Comparison of ENCODE assay signal across 28 cellular contexts in the genomic region with DNA sequence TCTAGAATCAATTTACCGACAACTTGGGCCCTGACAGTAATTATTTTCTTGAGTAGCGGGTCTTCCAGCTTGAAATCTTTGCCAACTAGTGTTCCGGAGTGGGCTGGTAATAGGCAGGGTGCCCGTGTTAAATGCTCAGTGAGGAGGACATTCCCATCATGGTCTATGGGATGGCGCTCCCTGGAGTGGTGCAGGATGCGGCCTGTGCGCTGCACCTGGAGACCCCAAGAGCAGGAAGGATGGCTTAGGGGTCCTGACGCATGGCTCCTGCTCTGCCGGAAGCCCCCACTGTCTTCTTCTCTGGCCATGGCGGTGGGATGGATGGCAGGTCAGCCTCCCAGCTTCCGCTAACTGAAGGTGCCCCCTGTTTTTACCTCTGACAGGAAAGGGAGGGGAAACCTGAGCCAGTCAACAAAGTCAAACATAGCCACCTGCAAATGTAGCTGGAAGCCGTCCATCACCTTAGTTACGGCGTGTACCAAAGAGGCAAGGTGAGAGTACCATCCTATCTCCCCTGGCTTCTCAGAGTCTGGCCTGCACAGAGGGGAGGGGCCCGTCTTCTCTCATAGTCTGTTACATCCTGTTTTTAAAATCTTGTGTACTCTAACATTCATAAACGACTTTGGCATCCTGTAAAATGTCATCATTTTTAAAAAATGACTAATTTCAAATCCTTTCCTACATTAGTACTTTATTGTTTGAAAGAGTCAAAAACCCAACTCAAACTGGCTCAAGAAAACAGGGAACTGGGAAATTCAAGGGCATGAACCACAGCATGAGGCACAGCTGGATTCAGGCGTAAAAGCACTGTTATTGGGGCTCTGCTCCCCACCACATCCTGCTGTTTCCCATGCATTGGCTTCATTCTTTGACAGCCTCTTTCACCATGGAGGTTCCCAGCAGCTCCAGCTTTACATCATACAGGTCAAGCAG. TPM values are rescaled to one million over a fixed set of nuclear protein-coding genes. Genes with fewer than 3 reads are reported as not detected.
DNase-seq lines count a peak whose midpoint lies in the region; ATAC-seq and TF ChIP-seq lines count a peak whose summit lies in the region.
"Had no signal": no experiment of that assay in that cellular context is flagged by ENCODE, and none has a peak within 500 bp of the region (broad histone marks: within the 10 kb centered on the region; RNA-seq: fewer than 3 reads in every experiment).

No MANE protein-coding gene starts in this region.

- no peak overlapping the region for H3K9ac ChIP-seq in mesenchymal stem cell (ENCODE audit: low read length)
- H3K9ac ChIP-seq: SK-N-SH had no signal

- no peak overlapping the region for H4K8ac ChIP-seq in mesenchymal stem cell (ENCODE audit: low read length)

- peak overlapping the region in 4 of 5 experiments; percentile 64 to 90 (median 80) for H3K27ac Mint-ChIP-seq in brain
- H3K27ac Mint-ChIP-seq in T-helper 2 cell treated with Interferon-gamma antibody and Interleukin-4, amounts not matched to agents 5 μg/mL and 100 μg/mL, for 36 hours: no peak overlapping the region
- H3K27ac Mint-ChIP-seq: activated CD4-positive, alpha-beta T cell treated with anti-CD3 and anti-CD28 coated beads, Interleukin-2, amount 10 ng/mL, durations not matched to agents 24 days and 14 days; activated naive CD8-positive, alpha-beta T cell treated with anti-CD3 and anti-CD28 coated beads, Interleukin-2, amount 10 ng/mL, durations not matched to agents 7 days and 5 days; activated T-helper 2 cell treated with anti-CD3 and anti-CD28 coated beads, Interferon-gamma antibody, Interleukin-2, Interleukin-4, amounts not matched to agents 10 μg/mL and 5 μg/mL and 100 μg/mL, durations not matched to agents 14 hours and 24 hours and 36 hours; natural killer cell treated with Interleukin-12 subunit alpha and Interleukin-12 subunit beta and Interleukin-15 and Interleukin-18, amount 100 ng/mL, for 72 hours; stimulated activated memory B cell treated with anti-CD40 and anti-IgM and Interleukin-4, amounts not matched to agents 10 μg/mL and 1 μg/mL and 100 μg/mL, for 72 hours had no signal

- no peak overlapping the region for H2BK15ac ChIP-seq in mesenchymal stem cell (ENCODE audit: low read depth, poor library complexity, severe bottlenecking)

- H3K27ac ChIP-seq in left ventricle myocardium inferior (replicated peaks) (no peak overlapping the region), mesenchymal stem cell (ENCODE audit: low read length, poor library complexity, severe bottlenecking) (peak overlapping the region; percentile 80), upper lobe of right lung (no peak overlapping the region)
- H3K27ac ChIP-seq: testis, VCaP had no signal

- no peak overlapping the region for H2AFZ ChIP-seq in mesenchymal stem cell (ENCODE audit: low read depth, low read length)

- H3K9me3 Mint-ChIP-seq in brain: peaks cover 0 to 7% (median 5%) of the 10 kb centered on the region in 5 experiments
- no peaks in the 10 kb centered on the region for H3K9me3 Mint-ChIP-seq in T-helper 2 cell treated with Interferon-gamma antibody and Interleukin-4, amounts not matched to agents 5 μg/mL and 100 μg/mL, for 36 hours
- H3K9me3 Mint-ChIP-seq: activated CD4-positive, alpha-beta T cell treated with anti-CD3 and anti-CD28 coated beads, Interleukin-2, amount 10 ng/mL, durations not matched to agents 24 days and 14 days; activated naive CD8-positive, alpha-beta T cell treated with anti-CD3 and anti-CD28 coated beads, Interleukin-2, amount 10 ng/mL, durations not matched to agents 7 days and 5 days; activated T-helper 2 cell treated with anti-CD3 and anti-CD28 coated beads, Interferon-gamma antibody, Interleukin-2, Interleukin-4, amounts not matched to agents 10 μg/mL and 5 μg/mL and 100 μg/mL, durations not matched to agents 14 hours and 24 hours and 36 hours; natural killer cell treated with Interleukin-12 subunit alpha and Interleukin-12 subunit beta and Interleukin-15 and Interleukin-18, amount 100 ng/mL, for 72 hours; stimulated activated memory B cell treated with anti-CD40 and anti-IgM and Interleukin-4, amounts not matched to agents 10 μg/mL and 1 μg/mL and 100 μg/mL, for 72 hours had no signal

- H3K36me3 Mint-ChIP-seq in brain: no peaks in the 10 kb centered on the region
- H3K36me3 Mint-ChIP-seq in T-helper 2 cell treated with Interferon-gamma antibody and Interleukin-4, amounts not matched to agents 5 μg/mL and 100 μg/mL, for 36 hours (ENCODE audit: low read depth): no peaks in the 10 kb centered on the region
- H3K36me3 Mint-ChIP-seq: activated naive CD8-positive, alpha-beta T cell treated with anti-CD3 and anti-CD28 coated beads, Interleukin-2, amount 10 ng/mL, durations not matched to agents 7 days and 5 days; natural killer cell treated with Interleukin-12 subunit alpha and Interleukin-12 subunit beta and Interleukin-15 and Interleukin-18, amount 100 ng/mL, for 72 hours; stimulated activated memory B cell treated with anti-CD40 and anti-IgM and Interleukin-4, amounts not matched to agents 10 μg/mL and 1 μg/mL and 100 μg/mL, for 72 hours had no signal

- no peak overlapping the region for H3K14ac ChIP-seq in mesenchymal stem cell (ENCODE audit: low read length in 2 of 2)

- H3K27me3 ChIP-seq in left ventricle myocardium inferior (ENCODE audit: low read depth): peaks cover 74% of the 10 kb centered on the region
- peaks cover 0 to 75% of the 10 kb centered on the region in 2 experiments for H3K27me3 ChIP-seq in mesenchymal stem cell (ENCODE audit: control insufficient read depth in 1 of 2, insufficient read depth in 1 of 2, low read length in 2 of 2)
- H3K27me3 ChIP-seq in upper lobe of right lung: peaks cover 30% of the 10 kb centered on the region
- H3K27me3 ChIP-seq: testis had no signal

- no peak for TF ChIP-seq CTCF in left ventricle myocardium inferior (IDR thresholded peaks at IDR 0.05; ENCODE audit: borderline replicate concordance)
- no peak for TF ChIP-seq CTCF in brain (conservative IDR thresholded peaks at IDR 0.05)
- no peak for TF ChIP-seq CTCF in upper lobe of right lung (IDR thresholded peaks at IDR 0.05)

- no peak overlapping the region for H2BK12ac ChIP-seq in mesenchymal stem cell (ENCODE audit: low read length in 2 of 2)

- no peak overlapping the region for H3K23ac ChIP-seq in mesenchymal stem cell (ENCODE audit: low read length in 2 of 2)

- no peak overlapping the region for H2BK120ac ChIP-seq in mesenchymal stem cell (ENCODE audit: low read depth, low read length)

- H3K4ac ChIP-seq in mesenchymal stem cell (ENCODE audit: low read depth in 1 of 2, low read length in 2 of 2): no peak overlapping the region

- H3K4me1 ChIP-seq in left ventricle myocardium inferior (peaks cover 14% of the 10 kb centered on the region), mesenchymal stem cell (ENCODE audit: control insufficient read depth, insufficient read depth, low read depth, low read length) (peaks cover 45% of the 10 kb centered on the region), upper lobe of right lung (no peaks in the 10 kb centered on the region)
- H3K4me1 ChIP-seq: testis had no signal

- no peak overlapping the region for H3K18ac ChIP-seq in mesenchymal stem cell (ENCODE audit: low read depth in 1 of 2, low read length in 2 of 2)

- H3K4me3 ChIP-seq in left ventricle myocardium inferior (no peak overlapping the region), mesenchymal stem cell (ENCODE audit: insufficient read depth in 1 of 2, low read depth in 1 of 2, low read length in 2 of 2) (no peak overlapping the region), upper lobe of right lung (no peak overlapping the region)
- H3K4me3 ChIP-seq: testis had no signal

- peak overlapping the region; percentile 69 for H2AK5ac ChIP-seq in mesenchymal stem cell (ENCODE audit: low read length, severe bottlenecking)

- DNase-seq in cardiac septum (ENCODE audit: low spot score) (peak; percentile 49), left ventricle myocardium inferior (no peak), mesenchymal stem cell (no peak), upper lobe of right lung (peak; percentile 29), NCI-H82 treated with DMSO at 0.1 percent for 48 hours (lab: John Stamatoyannopoulos, UW; ENCODE audit: unreplicated experiment) (no peak)
- no peak for DNase-seq in T-helper 2 cell treated with Interferon-gamma antibody and Interleukin-4, amounts not matched to agents 5 μg/mL and 100 μg/mL, for 36 hours (ENCODE audit: low spot score)
- DNase-seq: activated CD4-positive, alpha-beta T cell treated with anti-CD3 and anti-CD28 coated beads, Interleukin-2, amount 10 ng/mL, durations not matched to agents 24 days and 14 days; activated CD8-positive, alpha-beta memory T cell treated with anti-CD3 and anti-CD28 coated beads, Interleukin-2, amount 50 U/mL, for 4 hours; activated naive CD8-positive, alpha-beta T cell treated with anti-CD3 and anti-CD28 coated beads, Interleukin-2, amount 10 ng/mL, durations not matched to agents 7 days and 5 days; glutamatergic neuron; KBM-7; left colon; midbrain; MM.1S; NCI-H146; NCI-H2227 treated with DMSO at 0.1 percent for 48 hours; SK-N-SH; stimulated activated CD4-positive, alpha-beta T cell treated with anti-CD3 and anti-CD28 coated beads, Interleukin-1b, Interleukin-23, amount 100 ng/mL, for 48 hours; T-helper 2 cell; testis had no signal

- H3K4me1 Mint-ChIP-seq in brain: peaks cover 46% of the 10 kb centered on the region
- H3K4me1 Mint-ChIP-seq in T-helper 2 cell treated with Interferon-gamma antibody and Interleukin-4, amounts not matched to agents 5 μg/mL and 100 μg/mL, for 36 hours (ENCODE audit: low read depth): no peaks in the 10 kb centered on the region
- H3K4me1 Mint-ChIP-seq: activated CD4-positive, alpha-beta T cell treated with anti-CD3 and anti-CD28 coated beads, Interleukin-2, amount 10 ng/mL, durations not matched to agents 24 days and 14 days; activated naive CD8-positive, alpha-beta T cell treated with anti-CD3 and anti-CD28 coated beads, Interleukin-2, amount 10 ng/mL, durations not matched to agents 7 days and 5 days; stimulated activated memory B cell treated with anti-CD40 and anti-IgM and Interleukin-4, amounts not matched to agents 10 μg/mL and 1 μg/mL and 100 μg/mL, for 72 hours had no signal

- no peaks in the 10 kb centered on the region for H3K9me3 ChIP-seq in left ventricle myocardium inferior (replicated peaks)
- no peaks in the 10 kb centered on the region for H3K9me3 ChIP-seq in mesenchymal stem cell (ENCODE audit: control insufficient read depth, low read length)
- no peaks in the 10 kb centered on the region for H3K9me3 ChIP-seq in upper lobe of right lung
- H3K9me3 ChIP-seq: SK-N-SH, testis had no signal

- ATAC-seq in upper lobe of right lung (no peak), HG03521 (IDR thresholded peaks at IDR 0.05; ENCODE audit: unreplicated experiment) (no peak)
- ATAC-seq: left colon; natural killer cell treated with Interleukin-12 subunit alpha and Interleukin-12 subunit beta and Interleukin-15 and Interleukin-18, amount 100 ng/mL, for 72 hours; stimulated activated memory B cell treated with anti-CD40 and anti-IgM and Interleukin-4, amounts not matched to agents 10 μg/mL and 1 μg/mL and 100 μg/mL, for 72 hours had no signal

- no peaks in the 10 kb centered on the region for H3K36me3 ChIP-seq in left ventricle myocardium inferior
- H3K36me3 ChIP-seq in mesenchymal stem cell (ENCODE audit: control insufficient read depth in 1 of 2, insufficient read depth in 2 of 2, low read depth in 1 of 2, low read length in 2 of 2): no peaks in the 10 kb centered on the region
- no peaks in the 10 kb centered on the region for H3K36me3 ChIP-seq in upper lobe of right lung

- 89% methylated on average over 17 of the region's 17 CpGs for WGBS in mesenchymal stem cell

- no peak overlapping the region for H3K4me2 ChIP-seq in mesenchymal stem cell (ENCODE audit: low read length, poor library complexity, severe bottlenecking)
- H3K4me2 ChIP-seq: SK-N-SH had no signal

- intact Hi-C loops in cardiac septum (cut with DNase I): no loop called here
- intact Hi-C loops in left ventricle myocardium inferior (cut with micrococcal nuclease): no loop called here
- intact Hi-C loops in upper lobe of right lung (cut with DNase I): no loop called here

- H3K4me3 Mint-ChIP-seq in brain: no peak overlapping the region
- no peak overlapping the region for H3K4me3 Mint-ChIP-seq in T-helper 2 cell treated with Interferon-gamma antibody and Interleukin-4, amounts not matched to agents 5 μg/mL and 100 μg/mL, for 36 hours
- H3K4me3 Mint-ChIP-seq: activated CD4-positive, alpha-beta T cell treated with anti-CD3 and anti-CD28 coated beads, Interleukin-2, amount 10 ng/mL, durations not matched to agents 24 days and 14 days; activated naive CD8-positive, alpha-beta T cell treated with anti-CD3 and anti-CD28 coated beads, Interleukin-2, amount 10 ng/mL, durations not matched to agents 7 days and 5 days; natural killer cell treated with Interleukin-12 subunit alpha and Interleukin-12 subunit beta and Interleukin-15 and Interleukin-18, amount 100 ng/mL, for 72 hours; stimulated activated memory B cell treated with anti-CD40 and anti-IgM and Interleukin-4, amounts not matched to agents 10 μg/mL and 1 μg/mL and 100 μg/mL, for 72 hours had no signal

- H3K79me1 ChIP-seq in mesenchymal stem cell (replicated peaks; ENCODE audit: low read length, poor library complexity, severe bottlenecking): no peaks in the 10 kb centered on the region

- H3K27me3 Mint-ChIP-seq in brain: peaks cover 13% of the 10 kb centered on the region
- peaks cover 3% of the 10 kb centered on the region for H3K27me3 Mint-ChIP-seq in T-helper 2 cell treated with Interferon-gamma antibody and Interleukin-4, amounts not matched to agents 5 μg/mL and 100 μg/mL, for 36 hours (ENCODE audit: low read depth)

- peak overlapping the region; percentile 33 for H2BK5ac ChIP-seq in mesenchymal stem cell (ENCODE audit: low read depth, low read length, poor library complexity, severe bottlenecking)

- no peak overlapping the region for H4K91ac ChIP-seq in mesenchymal stem cell (ENCODE audit: low read length)

RNA-seq across cellular contexts. Expression of a gene that starts 28.5 kb away (rescaled TPM):
- total RNA-seq in cardiac septum (0.05 TPM), left ventricle myocardium inferior (not detected), upper lobe of right lung (0.46 TPM)
- polyA plus RNA-seq in brain (ENCODE audit: insufficient read depth, low read depth, low replicate concordance): 50.6 TPM
- not detected for polyA plus RNA-seq in mesenchymal stem cell (2013, experiment 1 of 2)
- not detected for polyA plus RNA-seq in mesenchymal stem cell (2013, experiment 2 of 2)
- total RNA-seq: activated CD4-positive, alpha-beta T cell treated with anti-CD3 and anti-CD28 coated beads, Interleukin-2, amount 10 ng/mL, durations not matched to agents 24 days and 14 days; activated naive CD8-positive, alpha-beta T cell treated with anti-CD3 and anti-CD28 coated beads, Interleukin-2, amount 10 ng/mL, durations not matched to agents 7 days and 5 days; activated T-helper 2 cell treated with anti-CD3 and anti-CD28 coated beads, Interferon-gamma antibody, Interleukin-2, Interleukin-4, amounts not matched to agents 10 μg/mL and 5 μg/mL and 100 μg/mL, durations not matched to agents 14 hours and 24 hours and 36 hours; fibroblast of lung; left colon; natural killer cell treated with Interleukin-12 subunit alpha and Interleukin-12 subunit beta and Interleukin-15 and Interleukin-18, amount 100 ng/mL, for 72 hours; RPMI7951 had no signal
- polyA plus RNA-seq: fibroblast of lung had no signal

Comparison
In these comparisons a context has a peak if more than half of its experiments do, and no peak if none do; other contexts are left out.
1. DNase-seq: peak in cardiac septum (single experiment) and upper lobe of right lung (single experiment); none in left ventricle myocardium inferior (single experiment), mesenchymal stem cell (single experiment), NCI-H82 treated with DMSO at 0.1 percent for 48 hours (single experiment) and T-helper 2 cell treated with Interferon-gamma antibody and Interleukin-4, amounts not matched to agents 5 μg/mL and 100 μg/mL, for 36 hours (single experiment).